In the genomic region with DNA sequence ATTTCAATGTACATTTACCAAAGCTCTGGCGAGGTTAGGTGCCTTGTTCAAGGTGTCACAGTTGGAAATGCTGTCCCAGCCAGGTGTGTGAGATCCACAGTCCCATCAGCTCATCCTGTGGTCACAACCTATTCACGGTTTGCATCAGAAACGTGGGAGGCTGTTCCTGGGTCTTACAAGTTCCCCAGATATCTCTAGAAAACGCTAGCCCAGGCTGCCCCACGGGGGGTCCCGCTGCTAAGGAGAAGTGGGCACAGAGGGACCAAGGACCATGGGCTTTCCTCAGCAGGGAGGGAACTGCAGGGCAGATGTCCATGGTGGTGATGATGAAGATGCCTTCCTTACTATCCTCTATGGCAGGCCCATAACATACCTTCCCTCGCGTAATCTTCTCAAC, we compare ENCODE assay signal across 8 cellular contexts.
DNase-seq lines count a peak whose midpoint lies in the region; ATAC-seq and TF ChIP-seq lines count a peak whose summit lies in the region.

No MANE protein-coding gene starts in this region.

- no peaks in the 10 kb centered on the region for H3K9me2 ChIP-seq in MM.1S (replicated peaks; ENCODE audit: insufficient read depth, low read length)

- peaks cover 25% of the 10 kb centered on the region; the same call in 1 of the 2 replicates for H3K79me2 ChIP-seq in MM.1S (ENCODE audit: low read length)

- peak overlapping the region; percentile 84 for H3K4me2 ChIP-seq in MM.1S (ENCODE audit: low read depth, low read length)

- no peak for DNase-seq in activated T-cell treated with anti-CD3 and anti-CD28 coated beads, Interleukin-2, amount 50 U/mL, for 24 hours
- DNase-seq in activated T-cell treated with anti-CD3 and anti-CD28 coated beads for 4 hours = no peak
- DNase-seq in MM.1S = peak; percentile 10
- peak; percentile 5 for DNase-seq in choroid plexus epithelial cell (ENCODE audit: low read depth)
- DNase-seq in superior temporal gyrus (ENCODE audit: extremely low spot score) = no peak
- no peak for DNase-seq in NCI-H524 treated with DMSO at 0.1 percent for 48 hours (lab: John Stamatoyannopoulos, UW)

- no peak for ATAC-seq in GM18867 (IDR thresholded peaks at IDR 0.05; ENCODE audit: unreplicated experiment)

- peaks cover 18% of the 10 kb centered on the region for H3K36me3 Mint-ChIP-seq in activated T-cell treated with anti-CD3 and anti-CD28 coated beads, Interleukin-2, amount 50 U/mL, for 24 hours (ENCODE audit: low read depth)

- no peaks in the 10 kb centered on the region for H4K20me1 ChIP-seq in MM.1S (ENCODE audit: insufficient read depth, low read length)

- H3K27me3 Mint-ChIP-seq in activated T-cell treated with anti-CD3 and anti-CD28 coated beads, Interleukin-2, amount 50 U/mL, for 24 hours = no peaks in the 10 kb centered on the region

- peaks cover 33% of the 10 kb centered on the region for H3K4me1 Mint-ChIP-seq in activated T-cell treated with anti-CD3 and anti-CD28 coated beads, Interleukin-2, amount 50 U/mL, for 24 hours (ENCODE audit: low read depth)

- H3K9me3 ChIP-seq in MM.1S (replicated peaks; ENCODE audit: insufficient read depth, low read length) = no peaks in the 10 kb centered on the region
- H3K9me3 ChIP-seq in muscle layer of colon (ENCODE audit: low read length) = no peaks in the 10 kb centered on the region

- peaks cover 22% of the 10 kb centered on the region for H3F3A ChIP-seq in MM.1S (ENCODE audit: insufficient read depth, low read length)

- TF ChIP-seq CTCF in MM.1S (IDR thresholded peaks at IDR 0.05; ENCODE audit: low read length) (no peak), choroid plexus epithelial cell (conservative IDR thresholded peaks at IDR 0.05; ENCODE audit: low read depth, low read length) (no peak)

- H3K27ac ChIP-seq in MM.1S (ENCODE audit: low read length) (peak overlapping the region; percentile 49; the same call in 1 of the 2 replicates), muscle layer of colon (ENCODE audit: low read depth, low read length) (peak overlapping the region; percentile 73)

- H3K9ac ChIP-seq in MM.1S (ENCODE audit: low read length) (peak overlapping the region; percentile 86), muscle layer of colon (ENCODE audit: low read length) (peak overlapping the region; percentile 81)

- peak overlapping the region; percentile 94 for H3K4me3 ChIP-seq in MM.1S (ENCODE audit: low read length)
- H3K4me3 ChIP-seq in choroid plexus epithelial cell (ENCODE audit: low read depth, low read length) = peak overlapping the region; percentile 79
- H3K4me3 ChIP-seq in muscle layer of colon (ENCODE audit: low read depth in 1 of 2, low read length in 2 of 2) = peak overlapping the region; percentile 80 to 89

- no peaks in the 10 kb centered on the region for H3K27me3 ChIP-seq in MM.1S (replicated peaks; ENCODE audit: insufficient read depth, low read length)
- H3K27me3 ChIP-seq in muscle layer of colon (ENCODE audit: control insufficient read depth in 1 of 2, insufficient read depth in 2 of 2, low read length in 2 of 2) = no peaks in the 10 kb centered on the region

- H3K4me1 ChIP-seq in MM.1S (ENCODE audit: low read length) (peaks cover 25% of the 10 kb centered on the region), muscle layer of colon (ENCODE audit: insufficient read depth, low read length) (peaks cover 10% of the 10 kb centered on the region)

- peak overlapping the region; percentile 92 for H2AFZ ChIP-seq in MM.1S (ENCODE audit: low read length)

- H3K4me3 Mint-ChIP-seq in activated T-cell treated with anti-CD3 and anti-CD28 coated beads, Interleukin-2, amount 50 U/mL, for 24 hours = peak overlapping the region; percentile 85

- H3K27ac Mint-ChIP-seq in activated T-cell treated with anti-CD3 and anti-CD28 coated beads, Interleukin-2, amount 50 U/mL, for 24 hours = peak overlapping the region; percentile 85

- H3K36me3 ChIP-seq in MM.1S (replicated peaks; ENCODE audit: insufficient read depth, low read length) = no peaks in the 10 kb centered on the region
- H3K36me3 ChIP-seq in muscle layer of colon (ENCODE audit: insufficient read depth, low read length) = peaks cover 4% of the 10 kb centered on the region

- no peaks in the 10 kb centered on the region for H3K9me3 Mint-ChIP-seq in activated T-cell treated with anti-CD3 and anti-CD28 coated beads, Interleukin-2, amount 50 U/mL, for 24 hours

Comparison
In these comparisons a context has a peak if more than half of its experiments do, and no peak if none do; other contexts are left out.
1. DNase-seq: peak in MM.1S (single experiment) and choroid plexus epithelial cell (single experiment); none in activated T-cell treated with anti-CD3 and anti-CD28 coated beads, Interleukin-2, amount 50 U/mL, for 24 hours (single experiment), activated T-cell treated with anti-CD3 and anti-CD28 coated beads for 4 hours (single experiment), superior temporal gyrus (single experiment) and NCI-H524 treated with DMSO at 0.1 percent for 48 hours (single experiment).
2. Peak in every context shown above with its lines, with median percentiles within 50 percentile points of each other: H3K4me3 ChIP-seq.